In the genomic region with DNA sequence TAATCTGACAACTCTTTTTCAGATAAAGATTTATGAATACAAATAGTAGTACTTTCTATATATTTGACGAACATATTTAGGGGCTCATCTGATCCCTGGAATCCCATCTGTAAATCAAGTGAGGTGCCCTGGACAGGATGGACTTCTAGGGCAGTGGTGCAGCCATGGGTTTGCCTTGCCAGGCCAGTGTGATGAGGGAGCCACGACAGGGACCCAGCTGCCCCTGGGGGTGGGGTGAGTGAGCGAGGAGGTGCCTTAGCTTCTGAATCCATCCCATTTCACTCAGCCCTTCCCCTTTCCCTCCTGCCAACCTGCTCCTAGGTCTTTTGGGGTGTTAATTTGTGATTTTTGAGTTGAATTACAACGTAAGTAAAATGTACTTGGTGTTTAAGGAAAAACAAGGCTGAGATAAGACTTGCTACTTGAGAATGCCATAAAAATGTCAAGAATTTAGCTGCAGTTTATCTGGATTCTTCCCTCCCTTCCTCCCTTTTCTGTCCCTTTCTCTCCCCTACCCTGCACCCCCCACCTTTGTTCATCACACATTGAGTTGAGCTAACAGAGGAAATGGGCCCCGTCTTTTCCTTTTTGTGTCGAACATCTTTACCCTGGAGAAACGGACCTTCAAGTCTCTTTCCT, we compare ENCODE assay signal across 21 cellular contexts.
DNase-seq lines count a peak whose midpoint lies in the region; ATAC-seq and TF ChIP-seq lines count a peak whose summit lies in the region.
"Had no signal": no experiment of that assay in that cellular context is flagged by ENCODE, and none has a peak within 500 bp of the region (broad histone marks: within the 10 kb centered on the region; RNA-seq: fewer than 3 reads in every experiment).

No MANE protein-coding gene starts in this region.

- intact Hi-C loops in dorsolateral prefrontal cortex (cut with DNase I) = loop anchor here in 1 of 2 donors (10.0 kb wide), 1 partner anchor 130 kb away; no protein-coding TSS in a partner anchor

- H3K4me3 Mint-ChIP-seq in activated CD8-positive, alpha-beta memory T cell treated with anti-CD3 and anti-CD28 coated beads, Interleukin-2, amount 10 ng/mL, durations not matched to agents 7 days and 5 days = no peak overlapping the region
- H3K4me3 Mint-ChIP-seq: activated CD4-positive, alpha-beta memory T cell treated with anti-CD3 and anti-CD28 coated beads, Interleukin-2, amount 10 ng/mL, durations not matched to agents 7 days and 5 days; activated T-cell treated with anti-CD3 and anti-CD28 coated beads, Interleukin-2, amount 50 U/mL, for 4 hours; dendritic cell treated with granulocyte-macrophage colony-stimulating factor and Interleukin-4, amounts not matched to agents 40 ng/mL and 50 ng/mL, for 4 days; T-cell had no signal

- H3K36me3 ChIP-seq in H7 (replicated peaks; ENCODE audit: control insufficient read depth, insufficient read depth, low read length) (no peaks in the 10 kb centered on the region), mucosa of rectum (ENCODE audit: control insufficient read depth in 2 of 2, insufficient read depth in 2 of 2, low read length in 2 of 2) (no peaks in the 10 kb centered on the region)
- H3K36me3 ChIP-seq in effector memory CD4-positive, alpha-beta T cell (ENCODE audit: control insufficient read depth, insufficient read depth, low read length) = no peaks in the 10 kb centered on the region

- H3K36me3 Mint-ChIP-seq in activated CD8-positive, alpha-beta memory T cell treated with anti-CD3 and anti-CD28 coated beads, Interleukin-2, amount 10 ng/mL, durations not matched to agents 7 days and 5 days = no peaks in the 10 kb centered on the region
- H3K36me3 Mint-ChIP-seq: activated naive CD4-positive, alpha-beta T cell treated with anti-CD3 and anti-CD28 coated beads, Interleukin-2, amount 50 U/mL, for 72 hours; brain had no signal

- no peak overlapping the region for H3K27ac Mint-ChIP-seq in activated CD8-positive, alpha-beta memory T cell treated with anti-CD3 and anti-CD28 coated beads, Interleukin-2, amount 10 ng/mL, durations not matched to agents 7 days and 5 days
- H3K27ac Mint-ChIP-seq: activated CD4-positive, alpha-beta memory T cell treated with anti-CD3 and anti-CD28 coated beads, Interleukin-2, amount 10 ng/mL, durations not matched to agents 7 days and 5 days; activated naive CD4-positive, alpha-beta T cell treated with anti-CD3 and anti-CD28 coated beads, Interleukin-2, amount 50 U/mL, for 72 hours; CD4-positive, alpha-beta T cell; dendritic cell treated with granulocyte-macrophage colony-stimulating factor and Interleukin-4, amounts not matched to agents 40 ng/mL and 50 ng/mL, for 4 days; T-cell had no signal

- peak overlapping the region in 1 of 2 donors; percentile 20 for H3K9ac ChIP-seq in mucosa of rectum (ENCODE audit: low read depth in 1 of 2, low read length in 2 of 2)

- H3K27me3 Mint-ChIP-seq in activated CD8-positive, alpha-beta memory T cell treated with anti-CD3 and anti-CD28 coated beads, Interleukin-2, amount 10 ng/mL, durations not matched to agents 7 days and 5 days = peaks cover 7% of the 10 kb centered on the region

- H3K4me1 Mint-ChIP-seq in activated CD8-positive, alpha-beta memory T cell treated with anti-CD3 and anti-CD28 coated beads, Interleukin-2, amount 10 ng/mL, durations not matched to agents 7 days and 5 days = peaks cover 42% of the 10 kb centered on the region

- H3K4me1 ChIP-seq in mucosa of rectum (ENCODE audit: control insufficient read depth in 2 of 2, insufficient read depth in 2 of 2, low read length in 2 of 2) = peaks cover 71 to 80% of the 10 kb centered on the region in 2 donors
- peaks cover 13% of the 10 kb centered on the region for H3K4me1 ChIP-seq in effector memory CD4-positive, alpha-beta T cell (ENCODE audit: control insufficient read depth, insufficient read depth, low read length, poor library complexity, severe bottlenecking)

- no peaks in the 10 kb centered on the region for H3K27me3 ChIP-seq in H7 (ENCODE audit: control insufficient read depth, insufficient read depth, low read length)
- H3K27me3 ChIP-seq in dorsolateral prefrontal cortex = no peaks in the 10 kb centered on the region
- H3K27me3 ChIP-seq in mucosa of rectum (ENCODE audit: control insufficient read depth in 2 of 2, insufficient read depth in 2 of 2, low read length in 2 of 2) = no peaks in the 10 kb centered on the region
- no peaks in the 10 kb centered on the region for H3K27me3 ChIP-seq in effector memory CD4-positive, alpha-beta T cell (replicated peaks; ENCODE audit: control insufficient read depth, insufficient read depth, low read length, poor library complexity, severe bottlenecking)

- CTCF ChIA-PET in activated CD8-positive, alpha-beta memory T cell treated with anti-CD3 and anti-CD28 coated beads, Interleukin-2, amount 10 ng/mL, durations not matched to agents 7 days and 5 days (lab: Charles Lee) = interaction anchor here (0.7 to 1.5 kb wide), 3 partner anchors 43 to 91 kb away, joined by 3 to 5 read pairs (median 3); no protein-coding TSS in a partner anchor

- ATAC-seq in GM19455 (IDR thresholded peaks at IDR 0.05; ENCODE audit: unreplicated experiment) = no peak
- ATAC-seq in activated CD8-positive, alpha-beta memory T cell treated with anti-CD3 and anti-CD28 coated beads, Interleukin-2, amount 10 ng/mL, durations not matched to agents 7 days and 5 days = no peak
- ATAC-seq: activated naive CD4-positive, alpha-beta T cell treated with anti-CD3 and anti-CD28 coated beads, Interleukin-2, amount 50 U/mL, for 72 hours; activated T-cell treated with anti-CD3 and anti-CD28 coated beads, Interleukin-2, amount 50 U/mL, for 4 hours; esophagus mucosa; T-cell had no signal

- H3K27ac ChIP-seq in dorsolateral prefrontal cortex = peak overlapping the region in 52 of 59 donors; percentile 5 to 99 (median 98)
- peak overlapping the region; percentile 86 to 96 for H3K27ac ChIP-seq in mucosa of rectum (ENCODE audit: low read depth in 2 of 2, low read length in 2 of 2)
- peak overlapping the region; percentile 98 for H3K27ac ChIP-seq in substantia nigra (ENCODE audit: low read depth, low read length, poor library complexity, severe bottlenecking)
- H3K27ac ChIP-seq in effector memory CD4-positive, alpha-beta T cell (ENCODE audit: insufficient read depth, low read length, poor library complexity, severe bottlenecking) = no peak overlapping the region

- DNase-seq in H7 (peak; percentile 38), dorsolateral prefrontal cortex (no peak), substantia nigra (lab: John Stamatoyannopoulos, UW) (no peak)
- no peak for DNase-seq in effector memory CD4-positive, alpha-beta T cell
- DNase-seq in effector CD8-positive, alpha-beta T cell (lab: John Stamatoyannopoulos, UW) = no peak
- DNase-seq in activated CD8-positive, alpha-beta memory T cell treated with anti-CD3 and anti-CD28 coated beads, Interleukin-2, amount 10 ng/mL, durations not matched to agents 7 days and 5 days = no peak
- DNase-seq: activated CD4-positive, alpha-beta memory T cell treated with anti-CD3 and anti-CD28 coated beads, Interleukin-2, amount 10 ng/mL, durations not matched to agents 7 days and 5 days; activated T-cell treated with anti-CD3 and anti-CD28 coated beads, Interleukin-2, amount 50 U/mL, for 4 hours; CD4-positive, alpha-beta T cell; glutamatergic neuron; kidney; NCI-H1694 treated with DMSO at 0.1 percent for 48 hours; NCI-H345; stimulated activated CD4-positive, alpha-beta T cell treated with anti-CD3 and anti-CD28 coated beads, Interleukin-12 subunit alpha, Interleukin-12 subunit beta, amount 100 ng/mL, for 4 hours; T-cell had no signal

- no peak for TF ChIP-seq CTCF in dorsolateral prefrontal cortex (IDR thresholded peaks at IDR 0.05 in 54 of 56, conservative IDR thresholded peaks at IDR 0.05 in 2 of 56; ENCODE audit: low read depth in 1 of 56, partially characterized antibody in 56 of 56)

- H3K9me3 ChIP-seq in mucosa of rectum (ENCODE audit: control insufficient read depth in 2 of 2, low read length in 2 of 2) = no peaks in the 10 kb centered on the region
- H3K9me3 ChIP-seq in effector memory CD4-positive, alpha-beta T cell (ENCODE audit: control insufficient read depth, low read length) = no peaks in the 10 kb centered on the region

- H3K4me3 ChIP-seq in H7 (ENCODE audit: insufficient read depth, low read depth, low read length) (no peak overlapping the region), dorsolateral prefrontal cortex (no peak overlapping the region), mucosa of rectum (ENCODE audit: low read length in 2 of 2) (peak overlapping the region; percentile 17 to 70)
- no peak overlapping the region for H3K4me3 ChIP-seq in effector memory CD4-positive, alpha-beta T cell (ENCODE audit: insufficient read depth, low read depth, low read length, poor library complexity, severe bottlenecking)

- H3K9me3 Mint-ChIP-seq in activated CD8-positive, alpha-beta memory T cell treated with anti-CD3 and anti-CD28 coated beads, Interleukin-2, amount 10 ng/mL, durations not matched to agents 7 days and 5 days (ENCODE audit: low read depth) = no peaks in the 10 kb centered on the region
- H3K9me3 Mint-ChIP-seq: activated CD4-positive, alpha-beta memory T cell treated with anti-CD3 and anti-CD28 coated beads, Interleukin-2, amount 10 ng/mL, durations not matched to agents 7 days and 5 days; activated naive CD4-positive, alpha-beta T cell treated with anti-CD3 and anti-CD28 coated beads, Interleukin-2, amount 50 U/mL, for 72 hours; activated T-cell treated with anti-CD3 and anti-CD28 coated beads, Interleukin-2, amount 50 U/mL, for 4 hours; brain; CD4-positive, alpha-beta T cell; dendritic cell treated with granulocyte-macrophage colony-stimulating factor and Interleukin-4, amounts not matched to agents 40 ng/mL and 50 ng/mL, for 4 days; T-cell had no signal

Comparison
In these comparisons a context has a peak if more than half of its experiments do, and no peak if none do; other contexts are left out.
1. H3K4me3 ChIP-seq: peak in mucosa of rectum (2 of 2); none in H7 (single experiment), dorsolateral prefrontal cortex (0 of 59) and effector memory CD4-positive, alpha-beta T cell (single experiment).